8 cellular contexts compared by ENCODE assay signal in genomic region chr22:23180301-23180892, GRCh38. TPM values are rescaled to one million over a fixed set of nuclear protein-coding genes. Genes with fewer than 3 reads are reported as not detected.
DNase-seq lines count a peak whose midpoint lies in the region; TF ChIP-seq lines count a peak whose summit lies in the region.

BCR (plus strand) TSS chr22:23180509; CDS start chr22:23180961, 452 bp downstream.

- no peak for TF ChIP-seq EP300 in sigmoid colon (IDR thresholded peaks at IDR 0.05)

- H3K9me3 ChIP-seq in MG63, result no peaks in the 10 kb centered on the region; the same call in 1 of the 2 replicates
- peaks cover 12% of the 10 kb centered on the region for H3K9me3 ChIP-seq in WERI-Rb-1 (ENCODE audit: severe bottlenecking)
- peaks cover 21% of the 10 kb centered on the region for H3K9me3 ChIP-seq in iPS-20b (ENCODE audit: insufficient read depth, low read depth, low read length)
- H3K9me3 ChIP-seq in sigmoid colon, result no peaks in the 10 kb centered on the region

- H3K4me1 ChIP-seq in iPS-20b (ENCODE audit: insufficient read depth, low read length), result peaks cover 29% of the 10 kb centered on the region
- peaks cover 0 to 61% (median 54%) of the 10 kb centered on the region in 4 donors for H3K4me1 ChIP-seq in sigmoid colon

- WGBS in sigmoid colon, 2 donors, result 0% methylated on average over 88 of the region's 88 CpGs

- peak within 1 kb of the TSS; percentile 78; the same call in 1 of the 2 replicates for H3K9ac ChIP-seq in iPS-20b (ENCODE audit: low read depth, low read length)

- H3K4me3 ChIP-seq in MG63, result peak within 1 kb of the TSS; percentile 50
- H3K4me3 ChIP-seq in WERI-Rb-1 (ENCODE audit: low read depth, low read length), result peak within 1 kb of the TSS; percentile 55
- peak within 1 kb of the TSS; percentile 91 for H3K4me3 ChIP-seq in iPS-20b (ENCODE audit: low read length)
- H3K4me3 ChIP-seq in sigmoid colon, result peak within 1 kb of the TSS; percentile 64 to 77 (median 72)

- TF ChIP-seq POLR2A in sigmoid colon (IDR thresholded peaks at IDR 0.05), result no peak

- H3K27me3 ChIP-seq in MG63, result no peaks in the 10 kb centered on the region
- H3K27me3 ChIP-seq in WERI-Rb-1 (ENCODE audit: insufficient read depth, low read depth, severe bottlenecking), result no peaks in the 10 kb centered on the region
- peaks cover 19% of the 10 kb centered on the region for H3K27me3 ChIP-seq in iPS-20b (ENCODE audit: insufficient read depth, low read length)
- H3K27me3 ChIP-seq in sigmoid colon, result no peaks in the 10 kb centered on the region

- TF ChIP-seq CTCF in WERI-Rb-1 (IDR thresholded peaks at IDR 0.05; ENCODE audit: low read depth, low read length) (0 out of 2 replicates have a peak, but pooled peaks have one; percentile 12), sigmoid colon (IDR thresholded peaks at IDR 0.05) (no peak)

- H3K27ac ChIP-seq in WERI-Rb-1 (peak within 1 kb of the TSS; percentile 90), caudate nucleus (ENCODE audit: low read depth, low read length) (peak within 1 kb of the TSS; percentile 82), iPS-20b (ENCODE audit: low read length) (no peak within 1 kb of the TSS), sigmoid colon (peak within 1 kb of the TSS; percentile 81 to 86 (median 85))

- DNase-seq in NCI-H1417 (lab: John Stamatoyannopoulos, UW), result peak; percentile 46 to 79 (median 70)
- no peak for DNase-seq in NCI-H1417 treated with DMSO at 0.1 percent for 48 hours (lab: John Stamatoyannopoulos, UW)
- DNase-seq in MG63, result peak; percentile 68
- peak; percentile 67 for DNase-seq in WERI-Rb-1
- peak in 42 of 61 donors; percentile 20 to 82 (median 50) for DNase-seq in caudate nucleus (lab: John Stamatoyannopoulos, UW)
- peak; percentile 89 for DNase-seq in sigmoid colon
- no peak for DNase-seq in NCI-H187 (lab: John Stamatoyannopoulos, UW)

- intact Hi-C loops in sigmoid colon (cut with DNase I), result no loop called here

- peaks cover 3% of the 10 kb centered on the region; the same call in 1 of the 2 replicates for H3K36me3 ChIP-seq in MG63
- H3K36me3 ChIP-seq in WERI-Rb-1, result peaks cover 34% of the 10 kb centered on the region
- peaks cover 8% of the 10 kb centered on the region; the same call in 1 of the 2 replicates for H3K36me3 ChIP-seq in iPS-20b (ENCODE audit: insufficient read depth, low read depth, low read length)
- no peaks in the 10 kb centered on the region for H3K36me3 ChIP-seq in sigmoid colon

RNA-seq across cellular contexts. Expression of gene BCR, which starts in this region (rescaled TPM):
- total RNA-seq in MG63 (2014; rRNA removed; shearing (Covaris generic); ENCODE audit: low replicate concordance), result 10.6 and 17.3 TPM in 2 replicates
- total RNA-seq in sigmoid colon, result 10 to 100 TPM; 13.2 to 39.9 (median 21.5) TPM
- polyA plus RNA-seq in sigmoid colon, result 10 to 100 TPM; 10.8 to 25.9 (median 10.9) TPM

Comparison
In these comparisons a context has a peak if more than half of its experiments do, and no peak if none do; other contexts are left out.
1. DNase-seq: peak in NCI-H1417 (3 of 3), MG63 (single experiment), WERI-Rb-1 (single experiment), caudate nucleus (42 of 61) and sigmoid colon (single experiment); none in NCI-H1417 treated with DMSO at 0.1 percent for 48 hours (single experiment) and NCI-H187 (0 of 2).
2. Peak in every context shown above with its lines, with median percentiles within 50 percentile points of each other: H3K4me3 ChIP-seq.